In the genomic region with DNA sequence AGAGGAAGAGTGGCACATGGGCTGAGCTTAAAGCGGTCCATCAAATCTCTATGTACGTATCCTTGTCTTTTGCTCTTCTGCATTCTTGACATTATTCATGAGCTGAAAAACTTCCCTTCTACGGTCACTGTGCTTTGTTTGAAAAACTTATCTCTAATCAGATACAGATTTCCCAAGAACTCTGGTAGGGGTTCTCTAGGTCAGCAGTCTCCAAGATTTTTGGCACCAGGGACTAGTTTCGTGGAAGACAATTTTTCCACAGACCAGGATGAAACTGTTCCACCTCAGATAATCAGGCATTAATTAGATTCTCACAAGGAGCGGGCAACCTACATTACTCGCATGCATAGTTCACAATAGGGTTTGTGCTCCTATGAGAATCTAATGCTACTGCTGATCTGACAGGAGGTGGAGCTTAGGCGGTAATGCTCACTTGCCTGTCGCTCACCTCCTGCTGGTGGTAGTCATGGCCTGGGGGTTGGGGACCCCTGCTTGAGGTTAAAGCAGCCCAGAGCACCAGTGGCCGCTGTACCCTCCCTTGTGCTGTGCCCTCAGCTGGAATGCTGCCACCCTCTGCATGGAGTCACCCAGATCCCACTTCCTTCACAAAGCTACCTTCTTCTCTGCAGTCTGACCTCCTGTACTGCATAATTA, we compare ENCODE assay signal across 1 cellular context.
TF ChIP-seq lines count a peak whose summit lies in the region.

No MANE protein-coding gene starts in this region.

TF ChIP-seq in WTC11, 78 proteins besides CTCF, POLR2A, EP300 and RAD21 (continued from another document):
- TF ChIP-seq, protein P1, sequence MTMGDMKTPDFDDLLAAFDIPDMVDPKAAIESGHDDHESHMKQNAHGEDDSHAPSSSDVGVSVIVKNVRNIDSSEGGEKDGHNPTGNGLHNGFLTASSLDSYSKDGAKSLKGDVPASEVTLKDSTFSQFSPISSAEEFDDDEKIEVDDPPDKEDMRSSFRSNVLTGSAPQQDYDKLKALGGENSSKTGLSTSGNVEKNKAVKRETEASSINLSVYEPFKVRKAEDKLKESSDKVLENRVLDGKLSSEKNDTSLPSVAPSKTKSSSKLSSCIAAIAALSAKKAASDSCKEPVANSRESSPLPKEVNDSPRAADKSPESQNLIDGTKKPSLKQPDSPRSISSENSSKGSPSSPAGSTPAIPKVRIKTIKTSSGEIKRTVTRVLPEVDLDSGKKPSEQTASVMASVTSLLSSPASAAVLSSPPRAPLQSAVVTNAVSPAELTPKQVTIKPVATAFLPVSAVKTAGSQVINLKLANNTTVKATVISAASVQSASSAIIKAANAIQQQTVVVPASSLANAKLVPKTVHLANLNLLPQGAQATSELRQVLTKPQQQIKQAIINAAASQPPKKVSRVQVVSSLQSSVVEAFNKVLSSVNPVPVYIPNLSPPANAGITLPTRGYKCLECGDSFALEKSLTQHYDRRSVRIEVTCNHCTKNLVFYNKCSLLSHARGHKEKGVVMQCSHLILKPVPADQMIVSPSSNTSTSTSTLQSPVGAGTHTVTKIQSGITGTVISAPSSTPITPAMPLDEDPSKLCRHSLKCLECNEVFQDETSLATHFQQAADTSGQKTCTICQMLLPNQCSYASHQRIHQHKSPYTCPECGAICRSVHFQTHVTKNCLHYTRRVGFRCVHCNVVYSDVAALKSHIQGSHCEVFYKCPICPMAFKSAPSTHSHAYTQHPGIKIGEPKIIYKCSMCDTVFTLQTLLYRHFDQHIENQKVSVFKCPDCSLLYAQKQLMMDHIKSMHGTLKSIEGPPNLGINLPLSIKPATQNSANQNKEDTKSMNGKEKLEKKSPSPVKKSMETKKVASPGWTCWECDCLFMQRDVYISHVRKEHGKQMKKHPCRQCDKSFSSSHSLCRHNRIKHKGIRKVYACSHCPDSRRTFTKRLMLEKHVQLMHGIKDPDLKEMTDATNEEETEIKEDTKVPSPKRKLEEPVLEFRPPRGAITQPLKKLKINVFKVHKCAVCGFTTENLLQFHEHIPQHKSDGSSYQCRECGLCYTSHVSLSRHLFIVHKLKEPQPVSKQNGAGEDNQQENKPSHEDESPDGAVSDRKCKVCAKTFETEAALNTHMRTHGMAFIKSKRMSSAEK (CRISPR knock-in tag; IDR thresholded peaks at IDR 0.05; ENCODE audit: borderline replicate concordance) = no peak
- TF ChIP-seq, protein P2, sequence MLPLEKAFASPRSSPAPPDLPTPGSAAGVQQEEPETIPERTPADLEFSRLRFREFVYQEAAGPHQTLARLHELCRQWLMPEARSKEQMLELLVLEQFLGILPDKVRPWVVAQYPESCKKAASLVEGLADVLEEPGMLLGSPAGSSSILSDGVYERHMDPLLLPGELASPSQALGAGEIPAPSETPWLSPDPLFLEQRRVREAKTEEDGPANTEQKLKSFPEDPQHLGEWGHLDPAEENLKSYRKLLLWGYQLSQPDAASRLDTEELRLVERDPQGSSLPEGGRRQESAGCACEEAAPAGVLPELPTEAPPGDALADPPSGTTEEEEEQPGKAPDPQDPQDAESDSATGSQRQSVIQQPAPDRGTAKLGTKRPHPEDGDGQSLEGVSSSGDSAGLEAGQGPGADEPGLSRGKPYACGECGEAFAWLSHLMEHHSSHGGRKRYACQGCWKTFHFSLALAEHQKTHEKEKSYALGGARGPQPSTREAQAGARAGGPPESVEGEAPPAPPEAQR (CRISPR knock-in tag; IDR thresholded peaks at IDR 0.05) = no peak
- TF ChIP-seq PRRX2 (CRISPR knock-in tag; IDR thresholded peaks at IDR 0.05) = no peak
- TF ChIP-seq, protein P3, sequence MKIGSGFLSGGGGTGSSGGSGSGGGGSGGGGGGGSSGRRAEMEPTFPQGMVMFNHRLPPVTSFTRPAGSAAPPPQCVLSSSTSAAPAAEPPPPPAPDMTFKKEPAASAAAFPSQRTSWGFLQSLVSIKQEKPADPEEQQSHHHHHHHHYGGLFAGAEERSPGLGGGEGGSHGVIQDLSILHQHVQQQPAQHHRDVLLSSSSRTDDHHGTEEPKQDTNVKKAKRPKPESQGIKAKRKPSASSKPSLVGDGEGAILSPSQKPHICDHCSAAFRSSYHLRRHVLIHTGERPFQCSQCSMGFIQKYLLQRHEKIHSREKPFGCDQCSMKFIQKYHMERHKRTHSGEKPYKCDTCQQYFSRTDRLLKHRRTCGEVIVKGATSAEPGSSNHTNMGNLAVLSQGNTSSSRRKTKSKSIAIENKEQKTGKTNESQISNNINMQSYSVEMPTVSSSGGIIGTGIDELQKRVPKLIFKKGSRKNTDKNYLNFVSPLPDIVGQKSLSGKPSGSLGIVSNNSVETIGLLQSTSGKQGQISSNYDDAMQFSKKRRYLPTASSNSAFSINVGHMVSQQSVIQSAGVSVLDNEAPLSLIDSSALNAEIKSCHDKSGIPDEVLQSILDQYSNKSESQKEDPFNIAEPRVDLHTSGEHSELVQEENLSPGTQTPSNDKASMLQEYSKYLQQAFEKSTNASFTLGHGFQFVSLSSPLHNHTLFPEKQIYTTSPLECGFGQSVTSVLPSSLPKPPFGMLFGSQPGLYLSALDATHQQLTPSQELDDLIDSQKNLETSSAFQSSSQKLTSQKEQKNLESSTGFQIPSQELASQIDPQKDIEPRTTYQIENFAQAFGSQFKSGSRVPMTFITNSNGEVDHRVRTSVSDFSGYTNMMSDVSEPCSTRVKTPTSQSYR (CRISPR knock-in tag; IDR thresholded peaks at IDR 0.05) = no peak
- no peak for TF ChIP-seq SOX15 (CRISPR knock-in tag; IDR thresholded peaks at IDR 0.05)
- TF ChIP-seq MXD4 (CRISPR knock-in tag; IDR thresholded peaks at IDR 0.05; ENCODE audit: borderline replicate concordance) = no peak
- TF ChIP-seq ZBTB21 (CRISPR knock-in tag; IDR thresholded peaks at IDR 0.05; ENCODE audit: borderline replicate concordance) = no peak
- TF ChIP-seq, protein P4, sequence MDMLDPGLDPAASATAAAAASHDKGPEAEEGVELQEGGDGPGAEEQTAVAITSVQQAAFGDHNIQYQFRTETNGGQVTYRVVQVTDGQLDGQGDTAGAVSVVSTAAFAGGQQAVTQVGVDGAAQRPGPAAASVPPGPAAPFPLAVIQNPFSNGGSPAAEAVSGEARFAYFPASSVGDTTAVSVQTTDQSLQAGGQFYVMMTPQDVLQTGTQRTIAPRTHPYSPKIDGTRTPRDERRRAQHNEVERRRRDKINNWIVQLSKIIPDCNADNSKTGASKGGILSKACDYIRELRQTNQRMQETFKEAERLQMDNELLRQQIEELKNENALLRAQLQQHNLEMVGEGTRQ (CRISPR knock-in tag; IDR thresholded peaks at IDR 0.05) = no peak
- TF ChIP-seq OVOL2 (CRISPR knock-in tag; IDR thresholded peaks at IDR 0.05; ENCODE audit: borderline replicate concordance) = no peak
- TF ChIP-seq, protein P5, sequence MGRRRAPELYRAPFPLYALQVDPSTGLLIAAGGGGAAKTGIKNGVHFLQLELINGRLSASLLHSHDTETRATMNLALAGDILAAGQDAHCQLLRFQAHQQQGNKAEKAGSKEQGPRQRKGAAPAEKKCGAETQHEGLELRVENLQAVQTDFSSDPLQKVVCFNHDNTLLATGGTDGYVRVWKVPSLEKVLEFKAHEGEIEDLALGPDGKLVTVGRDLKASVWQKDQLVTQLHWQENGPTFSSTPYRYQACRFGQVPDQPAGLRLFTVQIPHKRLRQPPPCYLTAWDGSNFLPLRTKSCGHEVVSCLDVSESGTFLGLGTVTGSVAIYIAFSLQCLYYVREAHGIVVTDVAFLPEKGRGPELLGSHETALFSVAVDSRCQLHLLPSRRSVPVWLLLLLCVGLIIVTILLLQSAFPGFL (CRISPR knock-in tag; IDR thresholded peaks at IDR 0.05; ENCODE audit: borderline replicate concordance) = no peak
- TF ChIP-seq TEAD4 (CRISPR knock-in tag; IDR thresholded peaks at IDR 0.05) = no peak
- TF ChIP-seq JAZF1 (CRISPR knock-in tag; IDR thresholded peaks at IDR 0.05) = no peak
- TF ChIP-seq, protein P6, sequence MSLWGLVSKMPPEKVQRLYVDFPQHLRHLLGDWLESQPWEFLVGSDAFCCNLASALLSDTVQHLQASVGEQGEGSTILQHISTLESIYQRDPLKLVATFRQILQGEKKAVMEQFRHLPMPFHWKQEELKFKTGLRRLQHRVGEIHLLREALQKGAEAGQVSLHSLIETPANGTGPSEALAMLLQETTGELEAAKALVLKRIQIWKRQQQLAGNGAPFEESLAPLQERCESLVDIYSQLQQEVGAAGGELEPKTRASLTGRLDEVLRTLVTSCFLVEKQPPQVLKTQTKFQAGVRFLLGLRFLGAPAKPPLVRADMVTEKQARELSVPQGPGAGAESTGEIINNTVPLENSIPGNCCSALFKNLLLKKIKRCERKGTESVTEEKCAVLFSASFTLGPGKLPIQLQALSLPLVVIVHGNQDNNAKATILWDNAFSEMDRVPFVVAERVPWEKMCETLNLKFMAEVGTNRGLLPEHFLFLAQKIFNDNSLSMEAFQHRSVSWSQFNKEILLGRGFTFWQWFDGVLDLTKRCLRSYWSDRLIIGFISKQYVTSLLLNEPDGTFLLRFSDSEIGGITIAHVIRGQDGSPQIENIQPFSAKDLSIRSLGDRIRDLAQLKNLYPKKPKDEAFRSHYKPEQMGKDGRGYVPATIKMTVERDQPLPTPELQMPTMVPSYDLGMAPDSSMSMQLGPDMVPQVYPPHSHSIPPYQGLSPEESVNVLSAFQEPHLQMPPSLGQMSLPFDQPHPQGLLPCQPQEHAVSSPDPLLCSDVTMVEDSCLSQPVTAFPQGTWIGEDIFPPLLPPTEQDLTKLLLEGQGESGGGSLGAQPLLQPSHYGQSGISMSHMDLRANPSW (CRISPR knock-in tag; conservative IDR thresholded peaks at IDR 0.05; ENCODE audit: low read depth) = no peak
- no peak for TF ChIP-seq ZNF423 (CRISPR knock-in tag; IDR thresholded peaks at IDR 0.05)
- no peak for TF ChIP-seq ZNF232 (CRISPR knock-in tag; IDR thresholded peaks at IDR 0.05)
TF ChIP-seq in WTC11: peak in this region for 0.
